Comparison of ENCODE assay signal across 24 cellular contexts in genomic region chr22:44263547-44263946, GRCh38. TPM values are rescaled to one million over a fixed set of nuclear protein-coding genes. Genes with fewer than 3 reads are reported as not detected.
"Had no signal": no experiment of that assay in that cellular context is flagged by ENCODE, and none has a peak within 500 bp of the region (broad histone marks: within the 10 kb centered on the region; RNA-seq: fewer than 3 reads in every experiment).

No MANE protein-coding gene starts in this region.

- H3K4me1 Mint-ChIP-seq: immature natural killer cell; memory B cell; stimulated activated naive B cell treated with anti-CD40 and anti-IgM and Interleukin-4, amounts not matched to agents 10 μg/mL and 1 μg/mL and 100 μg/mL, for 72 hours had no signal

- H3K9me3 Mint-ChIP-seq: activated naive CD4-positive, alpha-beta T cell treated with anti-CD3 and anti-CD28 coated beads, Interleukin-2, amount 10 ng/mL, durations not matched to agents 7 days and 5 days; activated T-cell treated with anti-CD3 and anti-CD28 coated beads, Interleukin-2, amount 50 U/mL, for 72 hours; effector memory CD8-positive, alpha-beta T cell; immature natural killer cell; memory B cell; naive thymus-derived CD8-positive, alpha-beta T cell; stimulated activated naive B cell treated with anti-CD40 and anti-IgM and Interleukin-4, amounts not matched to agents 10 μg/mL and 1 μg/mL and 100 μg/mL, for 72 hours; T-cell had no signal

- H3K9me3 ChIP-seq: body of pancreas, heart left ventricle, right lobe of liver, suprapubic skin, tibial artery had no signal

- H3K36me3 Mint-ChIP-seq: activated naive CD4-positive, alpha-beta T cell treated with anti-CD3 and anti-CD28 coated beads, Interleukin-2, amount 10 ng/mL, durations not matched to agents 7 days and 5 days; immature natural killer cell; memory B cell; naive thymus-derived CD8-positive, alpha-beta T cell; stimulated activated naive B cell treated with anti-CD40 and anti-IgM and Interleukin-4, amounts not matched to agents 10 μg/mL and 1 μg/mL and 100 μg/mL, for 72 hours; T-cell had no signal

- ATAC-seq: activated T-cell treated with anti-CD3 and anti-CD28 coated beads, Interleukin-2, amount 50 U/mL, for 72 hours; body of pancreas; effector memory CD8-positive, alpha-beta T cell; esophagus mucosa; heart left ventricle; naive thymus-derived CD8-positive, alpha-beta T cell; right lobe of liver; stimulated activated naive B cell treated with anti-CD40 and anti-IgM and Interleukin-4, amounts not matched to agents 10 μg/mL and 1 μg/mL and 100 μg/mL, for 72 hours; T-cell had no signal

- H3K27ac Mint-ChIP-seq: activated naive CD4-positive, alpha-beta T cell treated with anti-CD3 and anti-CD28 coated beads, Interleukin-2, amount 10 ng/mL, durations not matched to agents 7 days and 5 days; activated T-cell treated with anti-CD3 and anti-CD28 coated beads, Interleukin-2, amount 50 U/mL, for 72 hours; immature natural killer cell; memory B cell; stimulated activated naive B cell treated with anti-CD40 and anti-IgM and Interleukin-4, amounts not matched to agents 10 μg/mL and 1 μg/mL and 100 μg/mL, for 72 hours; T-cell had no signal

- DNase-seq: activated CD4-positive, alpha-beta T cell treated with anti-CD3 and anti-CD28 coated beads for 4 hours; activated CD4-positive, alpha-beta T cell treated with anti-CD3 and anti-CD28 coated beads, Interleukin-2, amount 50 U/mL, for 4 hours; activated naive CD4-positive, alpha-beta T cell treated with anti-CD3 and anti-CD28 coated beads, Interleukin-2, amount 10 ng/mL, durations not matched to agents 7 days and 5 days; activated T-cell treated with anti-CD3 and anti-CD28 coated beads for 4 hours; activated T-cell treated with anti-CD3 and anti-CD28 coated beads, Interleukin-2, amount 50 U/mL, for 72 hours; body of pancreas; cerebellar nuclear complex; effector memory CD8-positive, alpha-beta T cell; foreskin fibroblast; heart left ventricle; immature natural killer cell; small intestine; stimulated activated CD4-positive, alpha-beta T cell treated with anti-CD3 and anti-CD28 coated beads, Interleukin-1b, Interleukin-23, amount 100 ng/mL, for 48 hours; stimulated activated CD4-positive, alpha-beta T cell treated with anti-CD3 and anti-CD28 coated beads, Interleukin-4, amount 100 ng/mL, for 4 hours; stimulated activated naive B cell treated with anti-CD40 and anti-IgM and Interleukin-4, amounts not matched to agents 10 μg/mL and 1 μg/mL and 100 μg/mL, for 72 hours; T-cell had no signal

- H3K36me3 ChIP-seq: cardiac muscle cell, heart left ventricle, right lobe of liver, suprapubic skin, tibial artery had no signal

- H3K27ac ChIP-seq: body of pancreas, cardiac muscle cell, coronary artery, heart left ventricle, right lobe of liver, suprapubic skin, tibial artery had no signal

- H3K27me3 ChIP-seq: body of pancreas, cardiac muscle cell, heart left ventricle, right lobe of liver had no signal

- H3K4me3 ChIP-seq: body of pancreas, cardiac muscle cell, coronary artery, heart left ventricle, right lobe of liver, suprapubic skin, tibial artery had no signal

- H3K4me1 ChIP-seq: body of pancreas, right lobe of liver, tibial artery had no signal

- H3K4me3 Mint-ChIP-seq: activated naive CD4-positive, alpha-beta T cell treated with anti-CD3 and anti-CD28 coated beads, Interleukin-2, amount 10 ng/mL, durations not matched to agents 7 days and 5 days; activated T-cell treated with anti-CD3 and anti-CD28 coated beads, Interleukin-2, amount 50 U/mL, for 72 hours; effector memory CD8-positive, alpha-beta T cell; immature natural killer cell; memory B cell; naive thymus-derived CD8-positive, alpha-beta T cell; stimulated activated naive B cell treated with anti-CD40 and anti-IgM and Interleukin-4, amounts not matched to agents 10 μg/mL and 1 μg/mL and 100 μg/mL, for 72 hours; T-cell had no signal

RNA-seq across cellular contexts. Expression of gene SHISAL1, which starts 49.2 kb away (rescaled TPM):
- total RNA-seq: activated T-cell treated with anti-CD3 and anti-CD28 coated beads, Interleukin-2, amount 50 U/mL, for 72 hours; naive thymus-derived CD8-positive, alpha-beta T cell had no signal
- polyA plus RNA-seq: immature natural killer cell; naive thymus-derived CD8-positive, alpha-beta T cell had no signal
